In genomic region chr20:22418738-22419137, GRCh38 we compare ENCODE assay signal across 17 cellular contexts.
DNase-seq lines count a peak whose midpoint lies in the region; ATAC-seq, FAIRE-seq and TF ChIP-seq lines count a peak whose summit lies in the region.
"Had no signal": no experiment of that assay in that cellular context is flagged by ENCODE, and none has a peak within 500 bp of the region (broad histone marks: within the 10 kb centered on the region; RNA-seq: fewer than 3 reads in every experiment).

No MANE protein-coding gene starts in this region.

- H3K27me3 ChIP-seq in body of pancreas (no peaks in the 10 kb centered on the region), pancreas (no peaks in the 10 kb centered on the region)
- H3K27me3 ChIP-seq: BLaER1 had no signal

- H3K4me1 ChIP-seq in body of pancreas (no peaks in the 10 kb centered on the region), pancreas (peaks cover 0 to 10% (median 0%) of the 10 kb centered on the region in 3 donors)
- H3K4me1 ChIP-seq: BLaER1, HAP-1 had no signal

- intact Hi-C loops in body of pancreas (cut with DNase I) (no loop called here), pancreas (cut with DNase I) (no loop called here)

- peak; percentile 38 for DNase-seq in DMS53 (lab: John Stamatoyannopoulos, UW)
- no peak for DNase-seq in DMS53 treated with DMSO at 0.1 percent for 48 hours (lab: John Stamatoyannopoulos, UW; ENCODE audit: unreplicated experiment)
- DNase-seq in body of pancreas: peak; percentile 23 to 58 (median 36)
- DNase-seq in kidney tubule cell (ENCODE audit: low spot score): peak; percentile 5
- peak in 2 of 6 donors; percentile 32 to 33 for DNase-seq in pancreas
- no peak for DNase-seq in RPMI8226
- no peak for DNase-seq in NCI-H526 treated with DMSO at 0.1 percent for 48 hours (lab: John Stamatoyannopoulos, UW)
- no peak for DNase-seq in stimulated activated naive CD4-positive, alpha-beta T cell (lab: John Stamatoyannopoulos, UW)
- DNase-seq: CD4-positive, alpha-beta memory T cell; DMS153; GM23248 had no signal

- H3K27ac ChIP-seq in body of pancreas: peak overlapping the region in 1 of 4 donors; percentile 52
- no peak overlapping the region for H3K27ac ChIP-seq in pancreas
- H3K27ac ChIP-seq: 22Rv1, BLaER1, GM23248 had no signal

- no peak overlapping the region for H3K4me3 ChIP-seq in body of pancreas
- no peak overlapping the region for H3K4me3 ChIP-seq in pancreas
- H3K4me3 ChIP-seq: BLaER1, GM23248, HAP-1 had no signal

- no peak for FAIRE-seq in pancreas (lab: Jason Lieb, UNC)
- FAIRE-seq: G401.6, GM12891, GM19239 had no signal

- no peak for TF ChIP-seq CTCF in body of pancreas (IDR thresholded peaks at IDR 0.05)
- no peak for TF ChIP-seq CTCF in pancreas (IDR thresholded peaks at IDR 0.05)

- TF ChIP-seq POLR2A in body of pancreas (IDR thresholded peaks at IDR 0.05): no peak

- H3K36me3 ChIP-seq in body of pancreas (replicated peaks in 1 of 2; ENCODE audit: insufficient read depth in 1 of 2, low read depth in 2 of 2): no peaks in the 10 kb centered on the region
- H3K36me3 ChIP-seq in pancreas: no peaks in the 10 kb centered on the region
- H3K36me3 ChIP-seq: BLaER1, HAP-1 had no signal

- H3K9me3 ChIP-seq in body of pancreas (no peaks in the 10 kb centered on the region), pancreas (no peaks in the 10 kb centered on the region)
- H3K9me3 ChIP-seq: BLaER1, HAP-1 had no signal

- 55 to 58% methylated on average over 2 of the region's 2 CpGs for WGBS in body of pancreas, 2 donors
- 57 to 60% methylated on average over 2 of the region's 2 CpGs for WGBS in pancreas, 2 donors

- ATAC-seq in body of pancreas (peak; percentile 85), pancreas (peak; percentile 76 to 94 (median 85))

Comparison
In these comparisons a context has a peak if more than half of its experiments do, and no peak if none do; other contexts are left out.
1. DNase-seq: peak in DMS53 (single experiment), body of pancreas (4 of 4) and kidney tubule cell (single experiment); none in DMS53 treated with DMSO at 0.1 percent for 48 hours (single experiment), RPMI8226 (single experiment), NCI-H526 treated with DMSO at 0.1 percent for 48 hours (single experiment) and stimulated activated naive CD4-positive, alpha-beta T cell (0 of 6).